In the genomic region with DNA sequence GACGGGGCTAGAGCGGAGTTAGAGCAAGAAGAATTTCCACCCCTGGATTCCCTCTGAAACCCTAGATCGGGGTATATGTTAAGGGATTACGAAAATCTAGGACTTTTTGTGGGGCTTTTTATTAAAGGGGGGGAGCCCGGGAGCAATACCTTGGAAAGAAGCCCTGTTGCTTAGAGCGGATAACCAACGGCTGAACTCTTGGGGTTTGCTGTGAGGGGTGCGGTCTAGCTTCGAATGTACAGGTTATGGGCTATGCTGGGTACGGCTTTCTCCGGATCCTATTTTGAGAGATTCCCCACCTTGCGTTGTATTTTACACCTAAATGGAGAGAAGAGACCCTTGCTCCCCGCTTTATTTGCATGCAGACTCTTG, we compare ENCODE assay signal across 1 cellular context.
TF ChIP-seq lines count a peak whose summit lies in the region.

No MANE protein-coding gene starts in this region.

TF ChIP-seq in GM12878, 131 proteins besides CTCF, POLR2A, EP300 and RAD21:
- TF ChIP-seq TBL1XR1 (IDR thresholded peaks at IDR 0.05; ENCODE audit: low read depth, low read length) (0 out of 2 replicates have a peak, but pooled peaks have one; percentile 7), POU2F2 (IDR thresholded peaks at IDR 0.05; ENCODE audit: borderline replicate concordance, low read depth, low read length) (peak; percentile 73; the same call in 1 of the 3 replicates), RUNX3 (IDR thresholded peaks at IDR 0.05; ENCODE audit: low read length) (0 out of 2 replicates have a peak, but pooled peaks have one; percentile 17), NR2F1 (conservative IDR thresholded peaks at IDR 0.05) (no peak), CEBPB (IDR thresholded peaks at IDR 0.05; ENCODE audit: borderline replicate concordance in 1 of 2, low read depth in 2 of 2, low read length in 2 of 2) (no peak)
